Comparison of ENCODE assay signal across 1 cellular context in genomic region chr5:14168139-14168792, GRCh38.
TF ChIP-seq lines count a peak whose summit lies in the region.

No MANE protein-coding gene starts in this region.

TF ChIP-seq in HCT116, 20 proteins besides CTCF, POLR2A, EP300 and RAD21 (continued from another document):
- no peak for TF ChIP-seq REST (IDR thresholded peaks at IDR 0.05; ENCODE audit: low read depth)
- no peak for TF ChIP-seq ZNF274 (IDR thresholded peaks at IDR 0.05; ENCODE audit: low read depth, low read length)
- no peak for TF ChIP-seq EGR1 (IDR thresholded peaks at IDR 0.05; ENCODE audit: low read depth)
- TF ChIP-seq ELF1 (IDR thresholded peaks at IDR 0.05; ENCODE audit: borderline replicate concordance, low read depth): no peak
- TF ChIP-seq TCF7L2 (IDR thresholded peaks at IDR 0.05; ENCODE audit: borderline replicate concordance, extremely low read depth, insufficient read depth, insufficient read length): no peak
- TF ChIP-seq ATF3 (IDR thresholded peaks at IDR 0.05): no peak
- TF ChIP-seq MAX (IDR thresholded peaks at IDR 0.05): no peak
- TF ChIP-seq SIN3A (IDR thresholded peaks at IDR 0.05; ENCODE audit: low read depth): no peak
- TF ChIP-seq EZH2phosphoT487 (IDR thresholded peaks at IDR 0.05; ENCODE audit: borderline replicate concordance): no peak
TF ChIP-seq in HCT116: peak in this region for 0.
